8 cellular contexts compared by ENCODE assay signal in the genomic region with DNA sequence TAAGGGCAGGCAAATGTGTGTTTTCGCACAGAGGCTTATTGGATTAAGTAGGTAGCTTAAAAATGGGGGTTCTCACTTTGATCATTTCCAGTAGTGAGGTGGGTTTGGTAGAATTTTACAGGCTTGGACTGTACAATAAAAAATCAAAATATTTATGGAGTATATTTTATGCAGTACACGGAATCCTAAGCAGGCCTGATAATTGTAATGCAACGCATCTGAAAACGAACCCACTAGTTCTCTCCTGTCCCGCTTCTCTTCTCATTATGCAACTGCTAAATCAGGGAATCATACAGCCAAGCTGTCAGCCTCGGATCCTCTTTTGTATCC. TPM values are rescaled to one million over a fixed set of nuclear protein-coding genes. Genes with fewer than 3 reads are reported as not detected.
DNase-seq lines count a peak whose midpoint lies in the region; ATAC-seq, FAIRE-seq and TF ChIP-seq lines count a peak whose summit lies in the region.

No MANE protein-coding gene starts in this region.

- H3K36me3 ChIP-seq in left ventricle myocardium inferior (no peaks in the 10 kb centered on the region), stomach (peaks cover 0 to under 1% (median 0%) of the 10 kb centered on the region in 4 donors)

- no peak for TF ChIP-seq POLR2A in stomach (IDR thresholded peaks at IDR 0.05)

- TF ChIP-seq EP300 in stomach (IDR thresholded peaks at IDR 0.05): no peak

- CTCF ChIA-PET in T-cell (lab: Charles Lee): interaction anchor here (0.7 to 2.7 kb wide), 13 partner anchors 10 to 889 kb away, joined by 3 to 26 read pairs (median 4); no protein-coding TSS in a partner anchor

- in situ Hi-C loops in KBM-7 (cut with MboI; ENCODE audit: low pct_unique_long_range_greater_than_20kb, low sequenced_read_pairs): no loop called here

- H3K4me3 ChIP-seq in left ventricle myocardium inferior (peak overlapping the region; percentile 77), stomach (peak overlapping the region; percentile 76 to 94 (median 84))

- H3K4me3 Mint-ChIP-seq in T-cell: peak overlapping the region; percentile 92 to 99 (median 93)

- H3K4me1 ChIP-seq in left ventricle myocardium inferior (peaks cover 34% of the 10 kb centered on the region), stomach (peaks cover 13 to 38% (median 30%) of the 10 kb centered on the region in 4 donors)

- H3K27me3 ChIP-seq in left ventricle myocardium inferior (ENCODE audit: low read depth): no peaks in the 10 kb centered on the region
- H3K27me3 ChIP-seq in stomach: no peaks in the 10 kb centered on the region

- FAIRE-seq in frontal cortex (lab: Jason Lieb, UNC): no peak

- H3K27ac ChIP-seq in left ventricle myocardium inferior (replicated peaks) (peak overlapping the region; percentile 66), stomach (peak overlapping the region in 4 of 5 donors; percentile 67 to 88 (median 74))

- whole genome bisulfite sequencing in stomach, 5 donors: 52 to 60% (median 58%) methylated on average over 6 of the region's 6 CpGs

- no peak for ATAC-seq in T-cell (replicated peaks in 1 of 4)
- ATAC-seq in GM18520 (IDR thresholded peaks at IDR 0.05; ENCODE audit: unreplicated experiment): no peak

- no peaks in the 10 kb centered on the region for H3K9me3 Mint-ChIP-seq in T-cell

- no peaks in the 10 kb centered on the region for H3K27me3 Mint-ChIP-seq in T-cell

- no peaks in the 10 kb centered on the region for H3K36me3 Mint-ChIP-seq in T-cell

- H3K9me3 ChIP-seq in left ventricle myocardium inferior (replicated peaks) (no peaks in the 10 kb centered on the region), stomach (no peaks in the 10 kb centered on the region)

- peaks cover 53 to 58% (median 55%) of the 10 kb centered on the region in 3 donors for H3K4me1 Mint-ChIP-seq in T-cell

- peak overlapping the region; percentile 63 to 89 for H3K27ac Mint-ChIP-seq in T-cell

- intact Hi-C loops in left ventricle myocardium inferior (cut with micrococcal nuclease): no loop called here
- intact Hi-C loops in stomach (cut with DNase I; ENCODE audit: low total_unique reads): no loop called here

- TF ChIP-seq CTCF in left ventricle myocardium inferior (IDR thresholded peaks at IDR 0.05; ENCODE audit: borderline replicate concordance): peak; percentile 5
- no peak for TF ChIP-seq CTCF in stomach (IDR thresholded peaks at IDR 0.05)

- DNase-seq in DMS53 (lab: John Stamatoyannopoulos, UW): peak; percentile 66
- no peak for DNase-seq in DMS53 treated with DMSO at 0.1 percent for 48 hours (lab: John Stamatoyannopoulos, UW; ENCODE audit: unreplicated experiment)
- no peak for DNase-seq in T-cell
- DNase-seq in left ventricle myocardium inferior: no peak
- DNase-seq in stomach: no peak
- no peak for DNase-seq in KBM-7
- no peak for DNase-seq in frontal cortex (ENCODE audit: low spot score in 2 of 2)

- POLR2A ChIA-PET in T-cell (lab: Charles Lee): interaction anchor here (0.5 to 1.4 kb wide), 3 partner anchors 9 to 890 kb away, joined by 3 to 4 read pairs (median 4); no protein-coding TSS in a partner anchor

RNA-seq across cellular contexts. Expression of a gene that starts 0.4 kb away (rescaled TPM):
- total RNA-seq in T-cell: 10 to 100 TPM; 11.9 to 22.1 (median 12.5) TPM
- 8.5 TPM for total RNA-seq in left ventricle myocardium inferior
- 10 to 100 TPM in 2 of 5 donors, 1 to 10 TPM in 3; 3.8 to 17.3 (median 5.8) TPM for total RNA-seq in stomach
- 1 to 10 TPM; 5.2 to 9.3 (median 6.2) TPM for polyA plus RNA-seq in stomach
- 14.3 TPM for total RNA-seq in frontal cortex
